Comparison of ENCODE assay signal across 10 cellular contexts in genomic region chr2:203330434-203330833, GRCh38. TPM values are rescaled to one million over a fixed set of nuclear protein-coding genes. Genes with fewer than 3 reads are reported as not detected.
A peak's percentile ranks its signal among the peaks of the same experiment; 100 is the strongest.
DNase-seq lines count a peak whose midpoint lies in the region; ATAC-seq and TF ChIP-seq lines count a peak whose summit lies in the region.
"Had no signal": no experiment of that assay in that cellular context is flagged by ENCODE, and none has a peak within 500 bp of the region (broad histone marks: within the 10 kb centered on the region; RNA-seq: fewer than 3 reads in every experiment).

No MANE protein-coding gene starts in this region.

- TF ChIP-seq CTCF in heart left ventricle (IDR thresholded peaks at IDR 0.05) (no peak), OCI-LY1 (IDR thresholded peaks at IDR 0.05; ENCODE audit: low read length) (no peak), epithelial cell of proximal tubule (conservative IDR thresholded peaks at IDR 0.05; ENCODE audit: low read depth, low read length) (no peak), thoracic aorta (IDR thresholded peaks at IDR 0.05) (no peak)

- DNase-seq in right cardiac atrium (no peak), heart left ventricle (no peak), epithelial cell of proximal tubule (ENCODE audit: low read depth) (no peak), thoracic aorta (ENCODE audit: low spot score) (no peak), CD1c-positive myeloid dendritic cell (ENCODE audit: extremely low spot score) (no peak), NCI-H2107 treated with DMSO at 0.1 percent for 48 hours (lab: John Stamatoyannopoulos, UW; ENCODE audit: unreplicated experiment) (no peak)
- DNase-seq: activated naive CD4-positive, alpha-beta T cell treated with anti-CD3 and anti-CD28 coated beads, Interleukin-2, amount 50 U/mL, for 16 hours had no signal

- H3K27ac ChIP-seq in right cardiac atrium (ENCODE audit: low read length) (no peak overlapping the region), heart left ventricle (no peak overlapping the region), OCI-LY1 (ENCODE audit: low read depth, low read length, poor library complexity, severe bottlenecking) (no peak overlapping the region), thoracic aorta (no peak overlapping the region)
- H3K27ac ChIP-seq: SJSA1 had no signal

- H3K4me3 ChIP-seq in right cardiac atrium (ENCODE audit: low read length) (peak overlapping the region; percentile 28), heart left ventricle (peak overlapping the region in 2 of 12 donors; percentile 1 to 90), OCI-LY1 (ENCODE audit: low read depth, low read length, poor library complexity, severe bottlenecking) (peak overlapping the region; percentile 93), epithelial cell of proximal tubule (ENCODE audit: low read depth, low read length) (peak overlapping the region; percentile 60), thoracic aorta (peak overlapping the region; percentile 28)

- peaks cover 0 to 10% (median 0%) of the 10 kb centered on the region in 9 donors for H3K36me3 ChIP-seq in heart left ventricle
- no peaks in the 10 kb centered on the region for H3K36me3 ChIP-seq in OCI-LY1 (ENCODE audit: insufficient read depth, low read length)
- no peaks in the 10 kb centered on the region for H3K36me3 ChIP-seq in thoracic aorta

- H3K9me3 ChIP-seq in right cardiac atrium (ENCODE audit: control insufficient read depth, low read length) (no peaks in the 10 kb centered on the region), heart left ventricle (no peaks in the 10 kb centered on the region), OCI-LY1 (ENCODE audit: low read length) (no peaks in the 10 kb centered on the region), thoracic aorta (no peaks in the 10 kb centered on the region)
- H3K9me3 ChIP-seq: SJSA1 had no signal

- no peak overlapping the region for H3K9ac ChIP-seq in OCI-LY1 (ENCODE audit: low read length)

- intact Hi-C loops in right cardiac atrium (cut with DNase I) (no loop called here), heart left ventricle (cut with DNase I) (no loop called here)

- 0 out of 2 replicates have a peak, but pooled peaks cover 8% of the 10 kb centered on the region for H3F3A ChIP-seq in OCI-LY1 (ENCODE audit: insufficient read depth, low read length)

- peaks cover 17% of the 10 kb centered on the region; the same call in 1 of the 2 replicates for H3K79me2 ChIP-seq in OCI-LY1 (ENCODE audit: insufficient read depth, low read length)

- peak overlapping the region; percentile 75 for H3K4me2 ChIP-seq in OCI-LY1 (ENCODE audit: low read length)

- H2AFZ ChIP-seq in OCI-LY1 (ENCODE audit: low read length): no peak overlapping the region

- ATAC-seq in right cardiac atrium (no peak), heart left ventricle (no peak), thoracic aorta (ENCODE audit: insufficient number of reproducible peaks, low FRiP score, low read depth) (no peak), HG03280 (IDR thresholded peaks at IDR 0.05; ENCODE audit: unreplicated experiment) (no peak)

- H4K20me1 ChIP-seq in OCI-LY1 (ENCODE audit: insufficient read depth, low read length): no peaks in the 10 kb centered on the region

- H3K9me2 ChIP-seq in OCI-LY1 (ENCODE audit: low read depth, low read length): no peaks in the 10 kb centered on the region

- TF ChIP-seq POLR2A in heart left ventricle (IDR thresholded peaks at IDR 0.05): no peak

- no peaks in the 10 kb centered on the region for H3K27me3 ChIP-seq in right cardiac atrium (ENCODE audit: control insufficient read depth, insufficient read depth)
- no peaks in the 10 kb centered on the region for H3K27me3 ChIP-seq in heart left ventricle
- H3K27me3 ChIP-seq in OCI-LY1 (ENCODE audit: insufficient read depth, low read length): no peaks in the 10 kb centered on the region
- H3K27me3 ChIP-seq in thoracic aorta (replicated peaks; ENCODE audit: insufficient read depth): no peaks in the 10 kb centered on the region
- H3K27me3 ChIP-seq: SJSA1 had no signal

- H3K4me1 ChIP-seq in right cardiac atrium (ENCODE audit: control insufficient read depth, insufficient read depth, low read length): no peaks in the 10 kb centered on the region
- peaks cover 0 to 48% (median 21%) of the 10 kb centered on the region in 12 donors for H3K4me1 ChIP-seq in heart left ventricle
- H3K4me1 ChIP-seq in OCI-LY1 (ENCODE audit: insufficient read depth, low read length, severe bottlenecking): peaks cover 24% of the 10 kb centered on the region
- H3K4me1 ChIP-seq in thoracic aorta (ENCODE audit: control insufficient read depth in 1 of 2, low read depth in 2 of 2): peaks cover 12 to 25% of the 10 kb centered on the region in 2 donors

RNA-seq across cellular contexts. Expression of gene ABI2, which starts 2.2 kb away (rescaled TPM):
- total RNA-seq in right cardiac atrium (10 to 100 TPM; 59.4 to 75.4 (median 65.5) TPM), heart left ventricle (10 to 100 TPM; 35.4 to 78.8 (median 53.5) TPM), epithelial cell of proximal tubule (24.4 and 28.2 TPM in 2 replicates), thoracic aorta (10 to 100 TPM; 31.3 to 37.9 TPM)
- polyA plus RNA-seq in right cardiac atrium (26.4 TPM), heart left ventricle (10 to 100 TPM; 17.4 to 33.9 TPM)
